Comparison of ENCODE assay signal across 9 cellular contexts in genomic region chr19:48646912-48647216, GRCh38. TPM values are rescaled to one million over a fixed set of nuclear protein-coding genes. Genes with fewer than 3 reads are reported as not detected.
A peak's percentile ranks its signal among the peaks of the same experiment; 100 is the strongest.
DNase-seq lines count a peak whose midpoint lies in the region; ATAC-seq and TF ChIP-seq lines count a peak whose summit lies in the region.
"Had no signal": no experiment of that assay in that cellular context is flagged by ENCODE, and none has a peak within 500 bp of the region (broad histone marks: within the 10 kb centered on the region; RNA-seq: fewer than 3 reads in every experiment).

No MANE protein-coding gene starts in this region.

- peaks cover 46% of the 10 kb centered on the region for H3K4me1 Mint-ChIP-seq in activated CD8-positive, alpha-beta T cell treated with anti-CD3 and anti-CD28 coated beads, Interleukin-2, amount 10 ng/mL, durations not matched to agents 7 days and 5 days (ENCODE audit: low read depth)

- H3K27ac Mint-ChIP-seq in activated CD8-positive, alpha-beta T cell treated with anti-CD3 and anti-CD28 coated beads, Interleukin-2, amount 10 ng/mL, durations not matched to agents 7 days and 5 days = peak overlapping the region; percentile 47

- 33 to 60% methylated on average over 2 to 3 of the region's 3 CpGs for WGBS in GM23248 (ENCODE audit: low coverage in 1 of 2, low lambda C conversion rate in 2 of 2, missing lambda C conversion rate in 2 of 2), 2 experiments

- H3K9me2 ChIP-seq in GM23248 (ENCODE audit: insufficient read depth) = no peaks in the 10 kb centered on the region

- TF ChIP-seq CTCF in AG04449 (IDR thresholded peaks at IDR 0.05; ENCODE audit: insufficient read depth, low read length, missing control alignments) = no peak
- no peak for TF ChIP-seq CTCF in GM13977 (IDR thresholded peaks at IDR 0.05; ENCODE audit: extremely low read depth, insufficient read depth, missing control alignments)

- DNase-seq in AG04449 (ENCODE audit: low read depth, low spot score) (no peak), GM23248 (no peak), NCI-H2196 treated with DMSO at 0.1 percent for 48 hours (lab: John Stamatoyannopoulos, UW; ENCODE audit: unreplicated experiment) (no peak), GM13977 (ENCODE audit: low spot score) (no peak), KBM-7 (no peak)
- DNase-seq in activated CD8-positive, alpha-beta T cell treated with anti-CD3 and anti-CD28 coated beads, Interleukin-2, amount 10 ng/mL, durations not matched to agents 7 days and 5 days = no peak

- H2AFZ ChIP-seq in GM23248 = no peak overlapping the region

- H3K9me3 ChIP-seq in GM23248 (ENCODE audit: low read depth) = no peaks in the 10 kb centered on the region
- H3K9me3 ChIP-seq in iPS-15b (ENCODE audit: control insufficient read depth, insufficient read depth, low read length) = no peaks in the 10 kb centered on the region
- H3K9me3 ChIP-seq: suprapubic skin had no signal

- in situ Hi-C loops in GM23248 (cut with MboI) (no loop called here), GM13977 (cut with MboI; ENCODE audit: low pct_unique_long_range_greater_than_20kb, low sequenced_read_pairs, unreplicated experiment) (loop anchor here (25.0 kb wide), 1 partner anchor 315 kb away; the partner anchor contains the start of genes BAX and FTL), KBM-7 (cut with MboI; ENCODE audit: low pct_unique_long_range_greater_than_20kb, low sequenced_read_pairs) (no loop called here)

- peak overlapping the region; percentile 57 for H3K4me3 ChIP-seq in AG04449 (ENCODE audit: low read depth, low read length)
- H3K4me3 ChIP-seq in GM23248 = no peak overlapping the region
- H3K4me3 ChIP-seq in iPS-15b (ENCODE audit: low read depth, low read length) = peak overlapping the region; percentile 39

- H4K20me1 ChIP-seq in GM23248 (ENCODE audit: insufficient read depth) = no peaks in the 10 kb centered on the region

- no peaks in the 10 kb centered on the region for H3K36me3 ChIP-seq in GM23248 (ENCODE audit: low read depth)
- H3K36me3 ChIP-seq in iPS-15b (ENCODE audit: control insufficient read depth, insufficient read depth, low read length) = no peaks in the 10 kb centered on the region
- H3K36me3 ChIP-seq: suprapubic skin had no signal

- H3K79me2 ChIP-seq in GM23248 (ENCODE audit: insufficient read depth) = no peaks in the 10 kb centered on the region

- H3K4me1 ChIP-seq in GM23248 (ENCODE audit: insufficient read depth) = 0 out of 2 replicates have a peak, but pooled peaks cover 17% of the 10 kb centered on the region
- H3K4me1 ChIP-seq in iPS-15b (ENCODE audit: control insufficient read depth, insufficient read depth, low read length) = peaks cover 4% of the 10 kb centered on the region

- H3K27me3 ChIP-seq in GM23248 (replicated peaks; ENCODE audit: insufficient read depth) (no peaks in the 10 kb centered on the region), iPS-15b (ENCODE audit: control insufficient read depth, insufficient read depth, low read length) (no peaks in the 10 kb centered on the region)
- H3K27me3 ChIP-seq: suprapubic skin had no signal

- peak overlapping the region; percentile 96 for H3K4me2 ChIP-seq in GM23248 (ENCODE audit: unreplicated experiment)

- H3K4me3 Mint-ChIP-seq in activated CD8-positive, alpha-beta T cell treated with anti-CD3 and anti-CD28 coated beads, Interleukin-2, amount 10 ng/mL, durations not matched to agents 7 days and 5 days = peak overlapping the region; percentile 79

- POLR2A ChIA-PET in AG04449 (lab: Yijun Ruan, JAX) = no interaction called here
- POLR2A ChIA-PET in activated CD8-positive, alpha-beta T cell treated with anti-CD3 and anti-CD28 coated beads, Interleukin-2, amount 10 ng/mL, durations not matched to agents 7 days and 5 days (lab: Charles Lee) = interaction anchor here (0.6 to 1.9 kb wide), 4 partner anchors 9 to 289 kb away, joined by 3 to 9 read pairs (median 5); partner anchors contain the start of genes DBP, RPL18 and SPHK2

- H3K27me3 Mint-ChIP-seq in activated CD8-positive, alpha-beta T cell treated with anti-CD3 and anti-CD28 coated beads, Interleukin-2, amount 10 ng/mL, durations not matched to agents 7 days and 5 days (ENCODE audit: low read depth) = no peaks in the 10 kb centered on the region

- CTCF ChIA-PET in AG04449 (lab: Yijun Ruan, JAX) = interaction anchor here (1.0 to 3.1 kb wide), 7 partner anchors 10 to 202 kb away, joined by 3 to 40 read pairs (median 21); partner anchors contain the start of gene NTN5
- CTCF ChIA-PET in activated CD8-positive, alpha-beta T cell treated with anti-CD3 and anti-CD28 coated beads, Interleukin-2, amount 10 ng/mL, durations not matched to agents 7 days and 5 days (lab: Charles Lee) = interaction anchor here (1.3 to 2.4 kb wide), 7 partner anchors 12 to 197 kb away, joined by 4 to 20 read pairs (median 9); no protein-coding TSS in a partner anchor

- H3K36me3 Mint-ChIP-seq in activated CD8-positive, alpha-beta T cell treated with anti-CD3 and anti-CD28 coated beads, Interleukin-2, amount 10 ng/mL, durations not matched to agents 7 days and 5 days (ENCODE audit: low read depth) = no peaks in the 10 kb centered on the region

- H3K9me3 Mint-ChIP-seq in activated CD8-positive, alpha-beta T cell treated with anti-CD3 and anti-CD28 coated beads, Interleukin-2, amount 10 ng/mL, durations not matched to agents 7 days and 5 days (ENCODE audit: insufficient read depth) = no peaks in the 10 kb centered on the region

- peaks cover 7% of the 10 kb centered on the region; the same call in 1 of the 2 replicates for H3F3A ChIP-seq in GM23248 (ENCODE audit: insufficient read depth)

- no peak for ATAC-seq in activated CD8-positive, alpha-beta T cell treated with anti-CD3 and anti-CD28 coated beads, Interleukin-2, amount 10 ng/mL, durations not matched to agents 7 days and 5 days
- no peak for ATAC-seq in HG03460 (IDR thresholded peaks at IDR 0.05; ENCODE audit: unreplicated experiment)

- H3K27ac ChIP-seq in GM23248 = no peak overlapping the region

- H3K9ac ChIP-seq in GM23248 = no peak overlapping the region
- H3K9ac ChIP-seq in iPS-15b (ENCODE audit: low read depth, low read length) = no peak overlapping the region

RNA-seq across cellular contexts. Expression of gene CA11, which starts 0.9 kb away (rescaled TPM):
- 1.1 and 1.6 TPM in 2 replicates for total RNA-seq in GM23248 (2014; rRNA removed; shearing (Covaris generic))
- 2.7 and 3.5 TPM in 2 replicates for polyA plus RNA-seq in GM23248 (2016; fragmentation: Nextera tagmentation; extraction: Ambion mirVana)
- total RNA-seq in activated CD8-positive, alpha-beta T cell treated with anti-CD3 and anti-CD28 coated beads, Interleukin-2, amount 10 ng/mL, durations not matched to agents 7 days and 5 days = 1 to 10 TPM; 5.2 to 6.3 TPM

RNA-seq across cellular contexts. Expression of gene DBP, which starts 9.7 kb away (rescaled TPM):
- 5.9 and 6.7 TPM in 2 replicates for total RNA-seq in GM23248 (2014; rRNA removed; shearing (Covaris generic))
- 3.3 and 3.7 TPM in 2 replicates for polyA plus RNA-seq in GM23248 (2016; fragmentation: Nextera tagmentation; extraction: Ambion mirVana)
- total RNA-seq in activated CD8-positive, alpha-beta T cell treated with anti-CD3 and anti-CD28 coated beads, Interleukin-2, amount 10 ng/mL, durations not matched to agents 7 days and 5 days = 10 to 100 TPM; 17.3 to 18.3 TPM

RNA-seq across cellular contexts. Expression of gene NTN5, which starts 26.0 kb away (rescaled TPM):
- 0.32 TPM in 1 of 2 replicates, not detected in the other for total RNA-seq in GM23248 (2014; rRNA removed; shearing (Covaris generic))
- polyA plus RNA-seq in GM23248 (2016; fragmentation: Nextera tagmentation; extraction: Ambion mirVana) = not detected in 2 replicates
- total RNA-seq in activated CD8-positive, alpha-beta T cell treated with anti-CD3 and anti-CD28 coated beads, Interleukin-2, amount 10 ng/mL, durations not matched to agents 7 days and 5 days = under 1 TPM; 0.55 to 0.78 TPM

RNA-seq across cellular contexts. Expression of gene SPHK2, which starts 27.6 kb away (rescaled TPM):
- 5.2 and 7.2 TPM in 2 replicates for total RNA-seq in GM23248 (2014; rRNA removed; shearing (Covaris generic))
- polyA plus RNA-seq in GM23248 (2016; fragmentation: Nextera tagmentation; extraction: Ambion mirVana) = 9.9 and 11.4 TPM in 2 replicates
- total RNA-seq in activated CD8-positive, alpha-beta T cell treated with anti-CD3 and anti-CD28 coated beads, Interleukin-2, amount 10 ng/mL, durations not matched to agents 7 days and 5 days = 10 to 100 TPM; 33.0 to 33.1 TPM

RNA-seq across cellular contexts. Expression of gene RPL18, which starts 27.9 kb away (rescaled TPM):
- 1,266 and 1,345 TPM in 2 replicates for total RNA-seq in GM23248 (2014; rRNA removed; shearing (Covaris generic))
- polyA plus RNA-seq in GM23248 (2016; fragmentation: Nextera tagmentation; extraction: Ambion mirVana) = 659 and 663 TPM in 2 replicates
- total RNA-seq in activated CD8-positive, alpha-beta T cell treated with anti-CD3 and anti-CD28 coated beads, Interleukin-2, amount 10 ng/mL, durations not matched to agents 7 days and 5 days = 1,000 to 10,000 TPM; 1,371 to 1,433 TPM
